1 cellular context compared by ENCODE assay signal in genomic region chr12:3073438-3074255, GRCh38.
A peak's percentile ranks its signal among the peaks of the same experiment; 100 is the strongest.
TF ChIP-seq lines count a peak whose summit lies in the region.

No MANE protein-coding gene starts in this region.

TF ChIP-seq in HepG2, 621 proteins besides CTCF, POLR2A, EP300 and RAD21 (continued from another document):
- TF ChIP-seq ZNF280D (CRISPR knock-in tag; IDR thresholded peaks at IDR 0.05) (0 out of 2 replicates have a peak, but pooled peaks have one; percentile 37), ZBTB38 (CRISPR knock-in tag; IDR thresholded peaks at IDR 0.05) (0 out of 2 replicates have a peak, but pooled peaks have one; percentile 39), TEAD3 (CRISPR knock-in tag; optimal IDR thresholded peaks at IDR 0.05; ENCODE audit: borderline replicate concordance) (peak; percentile 18), TAF15 (IDR thresholded peaks at IDR 0.05; ENCODE audit: low read depth, low read length, poor library complexity, severe bottlenecking) (no peak), MATR3 (CRISPR knock-in tag; IDR thresholded peaks at IDR 0.05) (no peak), ZNF776 (CRISPR knock-in tag; IDR thresholded peaks at IDR 0.05) (no peak), ZNF180 (CRISPR knock-in tag; IDR thresholded peaks at IDR 0.05; ENCODE audit: borderline replicate concordance, low read depth) (no peak), ZNF850 (CRISPR knock-in tag; conservative IDR thresholded peaks at IDR 0.05) (no peak), ESRRA (CRISPR knock-in tag; IDR thresholded peaks at IDR 0.05; ENCODE audit: low read depth) (peak; percentile 49; the same call in 1 of the 2 replicates), RFXANK (CRISPR knock-in tag; IDR thresholded peaks at IDR 0.05) (no peak), MAZ (IDR thresholded peaks at IDR 0.05; ENCODE audit: borderline replicate concordance, low read depth, low read length) (no peak), MAZ (CRISPR knock-in tag; IDR thresholded peaks at IDR 0.05; ENCODE audit: low read depth) (no peak), ZNF234 (CRISPR knock-in tag; conservative IDR thresholded peaks at IDR 0.05) (no peak), DMAP1 (CRISPR knock-in tag; IDR thresholded peaks at IDR 0.05) (no peak), PITX1 (CRISPR knock-in tag; IDR thresholded peaks at IDR 0.05) (no peak; the same call in 1 of the 2 replicates), HOXA9 (CRISPR knock-in tag; IDR thresholded peaks at IDR 0.05; ENCODE audit: borderline replicate concordance) (no peak), ZNF83 (CRISPR knock-in tag; IDR thresholded peaks at IDR 0.05; ENCODE audit: borderline replicate concordance) (no peak), FOXC1 (CRISPR knock-in tag; IDR thresholded peaks at IDR 0.05; ENCODE audit: borderline replicate concordance) (peak; percentile 45; the same call in 1 of the 2 replicates), SP2 (CRISPR knock-in tag; IDR thresholded peaks at IDR 0.05) (no peak), EHMT2 (IDR thresholded peaks at IDR 0.05; ENCODE audit: borderline replicate concordance, low read depth, low read length) (no peak), BCL6 (CRISPR knock-in tag; IDR thresholded peaks at IDR 0.05) (0 out of 2 replicates have a peak, but pooled peaks have one; percentile 12), SAP130 (CRISPR knock-in tag; IDR thresholded peaks at IDR 0.05; ENCODE audit: low read depth) (no peak), ZNF264 (CRISPR knock-in tag; IDR thresholded peaks at IDR 0.05) (no peak), ZNF12 (CRISPR knock-in tag; IDR thresholded peaks at IDR 0.05) (peak; percentile 93), XBP1 (CRISPR knock-in tag; IDR thresholded peaks at IDR 0.05) (no peak), ETV5 (CRISPR knock-in tag; IDR thresholded peaks at IDR 0.05; ENCODE audit: borderline replicate concordance) (peak; percentile 20; the same call in 1 of the 2 replicates), STAG1 (CRISPR knock-in tag; IDR thresholded peaks at IDR 0.05) (peak; percentile 87), HNF1B (CRISPR knock-in tag; IDR thresholded peaks at IDR 0.05) (peak; percentile 63), ZFX (CRISPR knock-in tag; IDR thresholded peaks at IDR 0.05; ENCODE audit: low read depth) (peak; percentile 39; the same call in 1 of the 2 replicates), ZMAT5 (CRISPR knock-in tag; IDR thresholded peaks at IDR 0.05; ENCODE audit: borderline replicate concordance, low read depth) (no peak), SMC3 (IDR thresholded peaks at IDR 0.05; ENCODE audit: low read length) (peak; percentile 81), CBX5 (CRISPR knock-in tag; IDR thresholded peaks at IDR 0.05; ENCODE audit: borderline replicate concordance) (0 out of 2 replicates have a peak, but pooled peaks have one; percentile 48), HBP1 (CRISPR knock-in tag; IDR thresholded peaks at IDR 0.05; ENCODE audit: low read depth) (no peak), ZNF33A (CRISPR knock-in tag; IDR thresholded peaks at IDR 0.05; ENCODE audit: borderline replicate concordance) (no peak), ZNF124 (CRISPR knock-in tag; IDR thresholded peaks at IDR 0.05) (0 out of 2 replicates have a peak, but pooled peaks have one; percentile 59), REL (CRISPR knock-in tag; conservative IDR thresholded peaks at IDR 0.05) (no peak), ATF7 (IDR thresholded peaks at IDR 0.05) (no peak), ATF7 (CRISPR knock-in tag; IDR thresholded peaks at IDR 0.05) (no peak), ZBTB3 (CRISPR knock-in tag; IDR thresholded peaks at IDR 0.05; ENCODE audit: borderline replicate concordance, low read depth) (no peak; the same call in 1 of the 2 replicates), ZSCAN21 (CRISPR knock-in tag; IDR thresholded peaks at IDR 0.05; ENCODE audit: borderline replicate concordance) (no peak)
- TF ChIP-seq, protein P1, sequence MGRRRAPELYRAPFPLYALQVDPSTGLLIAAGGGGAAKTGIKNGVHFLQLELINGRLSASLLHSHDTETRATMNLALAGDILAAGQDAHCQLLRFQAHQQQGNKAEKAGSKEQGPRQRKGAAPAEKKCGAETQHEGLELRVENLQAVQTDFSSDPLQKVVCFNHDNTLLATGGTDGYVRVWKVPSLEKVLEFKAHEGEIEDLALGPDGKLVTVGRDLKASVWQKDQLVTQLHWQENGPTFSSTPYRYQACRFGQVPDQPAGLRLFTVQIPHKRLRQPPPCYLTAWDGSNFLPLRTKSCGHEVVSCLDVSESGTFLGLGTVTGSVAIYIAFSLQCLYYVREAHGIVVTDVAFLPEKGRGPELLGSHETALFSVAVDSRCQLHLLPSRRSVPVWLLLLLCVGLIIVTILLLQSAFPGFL (CRISPR knock-in tag; IDR thresholded peaks at IDR 0.05), result no peak
- TF ChIP-seq, protein P2, sequence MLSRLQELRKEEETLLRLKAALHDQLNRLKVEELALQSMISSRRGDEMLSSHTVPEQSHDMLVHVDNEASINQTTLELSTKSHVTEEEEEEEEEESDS (CRISPR knock-in tag; IDR thresholded peaks at IDR 0.05; ENCODE audit: borderline replicate concordance), result no peak
- TF ChIP-seq, protein P3, sequence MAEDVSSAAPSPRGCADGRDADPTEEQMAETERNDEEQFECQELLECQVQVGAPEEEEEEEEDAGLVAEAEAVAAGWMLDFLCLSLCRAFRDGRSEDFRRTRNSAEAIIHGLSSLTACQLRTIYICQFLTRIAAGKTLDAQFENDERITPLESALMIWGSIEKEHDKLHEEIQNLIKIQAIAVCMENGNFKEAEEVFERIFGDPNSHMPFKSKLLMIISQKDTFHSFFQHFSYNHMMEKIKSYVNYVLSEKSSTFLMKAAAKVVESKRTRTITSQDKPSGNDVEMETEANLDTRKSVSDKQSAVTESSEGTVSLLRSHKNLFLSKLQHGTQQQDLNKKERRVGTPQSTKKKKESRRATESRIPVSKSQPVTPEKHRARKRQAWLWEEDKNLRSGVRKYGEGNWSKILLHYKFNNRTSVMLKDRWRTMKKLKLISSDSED (CRISPR knock-in tag; IDR thresholded peaks at IDR 0.05), result no peak
- TF ChIP-seq, protein P4, sequence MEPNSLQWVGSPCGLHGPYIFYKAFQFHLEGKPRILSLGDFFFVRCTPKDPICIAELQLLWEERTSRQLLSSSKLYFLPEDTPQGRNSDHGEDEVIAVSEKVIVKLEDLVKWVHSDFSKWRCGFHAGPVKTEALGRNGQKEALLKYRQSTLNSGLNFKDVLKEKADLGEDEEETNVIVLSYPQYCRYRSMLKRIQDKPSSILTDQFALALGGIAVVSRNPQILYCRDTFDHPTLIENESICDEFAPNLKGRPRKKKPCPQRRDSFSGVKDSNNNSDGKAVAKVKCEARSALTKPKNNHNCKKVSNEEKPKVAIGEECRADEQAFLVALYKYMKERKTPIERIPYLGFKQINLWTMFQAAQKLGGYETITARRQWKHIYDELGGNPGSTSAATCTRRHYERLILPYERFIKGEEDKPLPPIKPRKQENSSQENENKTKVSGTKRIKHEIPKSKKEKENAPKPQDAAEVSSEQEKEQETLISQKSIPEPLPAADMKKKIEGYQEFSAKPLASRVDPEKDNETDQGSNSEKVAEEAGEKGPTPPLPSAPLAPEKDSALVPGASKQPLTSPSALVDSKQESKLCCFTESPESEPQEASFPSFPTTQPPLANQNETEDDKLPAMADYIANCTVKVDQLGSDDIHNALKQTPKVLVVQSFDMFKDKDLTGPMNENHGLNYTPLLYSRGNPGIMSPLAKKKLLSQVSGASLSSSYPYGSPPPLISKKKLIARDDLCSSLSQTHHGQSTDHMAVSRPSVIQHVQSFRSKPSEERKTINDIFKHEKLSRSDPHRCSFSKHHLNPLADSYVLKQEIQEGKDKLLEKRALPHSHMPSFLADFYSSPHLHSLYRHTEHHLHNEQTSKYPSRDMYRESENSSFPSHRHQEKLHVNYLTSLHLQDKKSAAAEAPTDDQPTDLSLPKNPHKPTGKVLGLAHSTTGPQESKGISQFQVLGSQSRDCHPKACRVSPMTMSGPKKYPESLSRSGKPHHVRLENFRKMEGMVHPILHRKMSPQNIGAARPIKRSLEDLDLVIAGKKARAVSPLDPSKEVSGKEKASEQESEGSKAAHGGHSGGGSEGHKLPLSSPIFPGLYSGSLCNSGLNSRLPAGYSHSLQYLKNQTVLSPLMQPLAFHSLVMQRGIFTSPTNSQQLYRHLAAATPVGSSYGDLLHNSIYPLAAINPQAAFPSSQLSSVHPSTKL (CRISPR knock-in tag; IDR thresholded peaks at IDR 0.05), result peak; percentile 16; the same call in 1 of the 2 replicates
TF ChIP-seq in HepG2: peak in this region for 35.
